Comparison of ENCODE assay signal across 8 cellular contexts in the genomic region with DNA sequence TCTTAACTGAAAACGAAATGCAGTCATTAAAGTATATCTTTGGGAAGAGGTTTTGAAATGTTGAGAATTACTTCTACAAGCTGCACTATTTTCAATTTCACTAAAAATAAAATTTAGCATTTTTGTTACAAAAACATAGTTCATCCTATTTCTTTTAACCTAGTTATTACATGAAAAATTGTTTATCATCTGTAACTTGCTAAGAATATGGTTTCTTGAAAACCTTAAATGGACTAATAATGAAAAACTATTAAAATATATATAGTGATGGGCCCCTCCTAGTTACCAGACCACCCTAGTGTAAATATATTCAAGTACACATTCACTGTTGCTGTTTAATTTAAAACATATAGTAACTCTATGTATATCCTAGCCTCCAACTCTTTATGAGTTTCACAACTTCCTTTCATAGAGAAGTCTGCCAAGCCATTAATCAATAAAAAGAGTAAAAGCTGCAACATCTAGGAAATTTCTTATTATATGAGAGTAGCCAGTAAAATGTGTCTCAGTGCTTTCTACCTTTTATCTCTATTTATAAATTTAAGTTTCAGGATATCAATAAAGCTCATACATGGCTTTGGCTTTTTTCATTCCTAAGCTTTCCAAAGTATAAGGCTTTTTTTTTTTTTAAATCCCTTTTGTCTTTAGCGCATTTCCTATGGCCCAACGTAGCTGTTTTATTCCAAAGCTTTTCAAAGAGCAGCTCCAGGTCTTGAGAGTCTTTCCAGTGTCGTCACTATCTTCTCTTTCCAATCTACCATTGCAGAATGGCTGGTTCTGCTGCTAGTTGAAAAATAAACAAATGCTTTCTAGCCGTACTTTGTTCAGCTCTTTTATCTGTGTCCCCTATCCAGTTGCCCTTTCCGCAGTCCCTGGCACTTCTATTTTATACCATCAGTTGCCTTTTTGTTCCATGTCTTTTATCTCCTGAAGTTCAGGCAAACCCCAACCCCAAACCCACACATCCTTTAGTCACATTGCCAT. TPM values are rescaled to one million over a fixed set of nuclear protein-coding genes. Genes with fewer than 3 reads are reported as not detected.
DNase-seq lines count a peak whose midpoint lies in the region; ATAC-seq lines count a peak whose summit lies in the region.

No MANE protein-coding gene starts in this region.

- H3K27ac Mint-ChIP-seq in CD4-positive, alpha-beta memory T cell: peak overlapping the region; percentile 72 to 100 (median 94)
- peak overlapping the region; percentile 82 for H3K27ac Mint-ChIP-seq in activated naive CD8-positive, alpha-beta T cell treated with anti-CD3 and anti-CD28 coated beads, Interleukin-2, amount 10 ng/mL, durations not matched to agents 7 days and 5 days

- H3K36me3 ChIP-seq in CD4-positive, alpha-beta memory T cell (ENCODE audit: insufficient read depth, low read length): peaks cover 28% of the 10 kb centered on the region
- H3K36me3 ChIP-seq in HUES48 (ENCODE audit: control insufficient read depth, insufficient read depth, low read length): peaks cover 41% of the 10 kb centered on the region

- no peaks in the 10 kb centered on the region for H3K9me3 ChIP-seq in CD4-positive, alpha-beta memory T cell (ENCODE audit: control insufficient read depth in 1 of 2, low read length in 2 of 2)
- H3K9me3 ChIP-seq in HUES48 (ENCODE audit: control insufficient read depth, insufficient read depth, low read length): no peaks in the 10 kb centered on the region

- H3K9ac ChIP-seq in HUES48 (ENCODE audit: low read depth, low read length): no peak overlapping the region

- ATAC-seq in activated naive CD8-positive, alpha-beta T cell treated with anti-CD3 and anti-CD28 coated beads, Interleukin-2, amount 10 ng/mL, durations not matched to agents 7 days and 5 days (ENCODE audit: low read depth): no peak
- no peak for ATAC-seq in HG03432 (IDR thresholded peaks at IDR 0.05; ENCODE audit: unreplicated experiment)

- H3K27me3 ChIP-seq in CD4-positive, alpha-beta memory T cell (ENCODE audit: insufficient read depth, low read length): no peaks in the 10 kb centered on the region
- H3K27me3 ChIP-seq in HUES48 (ENCODE audit: control insufficient read depth, insufficient read depth, low read length): no peaks in the 10 kb centered on the region

- peak overlapping the region in 1 of 2 donors; percentile 77 for H3K4me3 ChIP-seq in CD4-positive, alpha-beta memory T cell (ENCODE audit: low read length in 2 of 2)
- peak overlapping the region; percentile 65 for H3K4me3 ChIP-seq in HUES48 (ENCODE audit: low read depth, low read length)

- peak in 1 of 5 donors; percentile 39 for DNase-seq in CD4-positive, alpha-beta memory T cell
- DNase-seq in activated naive CD8-positive, alpha-beta T cell treated with anti-CD3 and anti-CD28 coated beads, Interleukin-2, amount 10 ng/mL, durations not matched to agents 7 days and 5 days: no peak
- DNase-seq in kidney glomerular epithelial cell (lab: John Stamatoyannopoulos, UW) (peak; percentile 46), GM19240 (ENCODE audit: insufficient read length, low spot score) (no peak), AG20443 (ENCODE audit: low spot score) (no peak)

- H3K4me3 Mint-ChIP-seq in CD4-positive, alpha-beta memory T cell: peak overlapping the region; percentile 77 to 100 (median 95)
- peak overlapping the region; percentile 95 for H3K4me3 Mint-ChIP-seq in activated naive CD8-positive, alpha-beta T cell treated with anti-CD3 and anti-CD28 coated beads, Interleukin-2, amount 10 ng/mL, durations not matched to agents 7 days and 5 days

- POLR2A ChIA-PET in CD4-positive, alpha-beta memory T cell (lab: Charles Lee; ENCODE audit: partially characterized antibody): interaction anchor here (0.6 to 10.8 kb wide), 18 partner anchors 9 to 500 kb away, joined by 3 to 146 read pairs (median 5); no protein-coding TSS in a partner anchor
- POLR2A ChIA-PET in activated naive CD8-positive, alpha-beta T cell treated with anti-CD3 and anti-CD28 coated beads, Interleukin-2, amount 10 ng/mL, durations not matched to agents 7 days and 5 days (lab: Charles Lee): interaction anchor here (0.6 to 1.9 kb wide), 9 partner anchors 9 to 480 kb away, joined by 3 to 4 read pairs (median 4); no protein-coding TSS in a partner anchor

- H3K4me1 Mint-ChIP-seq in CD4-positive, alpha-beta memory T cell: peaks cover 45 to 96% (median 61%) of the 10 kb centered on the region in 4 donors
- peaks cover 61% of the 10 kb centered on the region for H3K4me1 Mint-ChIP-seq in activated naive CD8-positive, alpha-beta T cell treated with anti-CD3 and anti-CD28 coated beads, Interleukin-2, amount 10 ng/mL, durations not matched to agents 7 days and 5 days

- peaks cover 0 to 6% (median 0%) of the 10 kb centered on the region in 8 donors for H3K9me3 Mint-ChIP-seq in CD4-positive, alpha-beta memory T cell
- no peaks in the 10 kb centered on the region for H3K9me3 Mint-ChIP-seq in activated naive CD8-positive, alpha-beta T cell treated with anti-CD3 and anti-CD28 coated beads, Interleukin-2, amount 10 ng/mL, durations not matched to agents 7 days and 5 days

- H3K4me1 ChIP-seq in CD4-positive, alpha-beta memory T cell (ENCODE audit: insufficient read depth, low read length): peaks cover 76% of the 10 kb centered on the region
- H3K4me1 ChIP-seq in HUES48 (ENCODE audit: control insufficient read depth, insufficient read depth, low read length): peaks cover 83% of the 10 kb centered on the region

- H3K27ac ChIP-seq in CD4-positive, alpha-beta memory T cell (ENCODE audit: low read depth, low read length): peak overlapping the region; percentile 96
- H3K27ac ChIP-seq in HUES48 (ENCODE audit: low read depth, low read length) (peak overlapping the region; percentile 70), temporal lobe (ENCODE audit: low read depth, low read length) (peak overlapping the region; percentile 96)

- CTCF ChIA-PET in CD4-positive, alpha-beta memory T cell (lab: Charles Lee; ENCODE audit: partially characterized antibody): interaction anchor here (1.1 to 10.7 kb wide), 6 partner anchors 10 to 480 kb away, joined by 3 to 141 read pairs (median 11); no protein-coding TSS in a partner anchor

- H3K27me3 Mint-ChIP-seq in CD4-positive, alpha-beta memory T cell: peaks cover 0 to 4% of the 10 kb centered on the region in 2 donors
- no peaks in the 10 kb centered on the region for H3K27me3 Mint-ChIP-seq in activated naive CD8-positive, alpha-beta T cell treated with anti-CD3 and anti-CD28 coated beads, Interleukin-2, amount 10 ng/mL, durations not matched to agents 7 days and 5 days

- intact Hi-C loops in CD4-positive, alpha-beta memory T cell (cut with micrococcal nuclease): loop anchor here (5.0 kb wide), 1 partner anchor 559 kb away; the partner anchor contains the start of gene RBM34

- H3K36me3 Mint-ChIP-seq in CD4-positive, alpha-beta memory T cell: peaks cover 42 to 61% of the 10 kb centered on the region in 2 donors
- peaks cover 41% of the 10 kb centered on the region for H3K36me3 Mint-ChIP-seq in activated naive CD8-positive, alpha-beta T cell treated with anti-CD3 and anti-CD28 coated beads, Interleukin-2, amount 10 ng/mL, durations not matched to agents 7 days and 5 days

RNA-seq across cellular contexts. Expression of gene IRF2BP2, which starts 6.5 kb away (rescaled TPM):
- total RNA-seq in CD4-positive, alpha-beta memory T cell: 100 to 1,000 TPM; 162 to 164 TPM
- 10 to 100 TPM; 23.9 to 43.0 TPM for polyA plus RNA-seq in CD4-positive, alpha-beta memory T cell
- 100 to 1,000 TPM; 116 to 118 TPM for total RNA-seq in activated naive CD8-positive, alpha-beta T cell treated with anti-CD3 and anti-CD28 coated beads, Interleukin-2, amount 10 ng/mL, durations not matched to agents 7 days and 5 days
- total RNA-seq in temporal lobe: 85.6 TPM
